Comparison of ENCODE assay signal across 8 cellular contexts in the genomic region with DNA sequence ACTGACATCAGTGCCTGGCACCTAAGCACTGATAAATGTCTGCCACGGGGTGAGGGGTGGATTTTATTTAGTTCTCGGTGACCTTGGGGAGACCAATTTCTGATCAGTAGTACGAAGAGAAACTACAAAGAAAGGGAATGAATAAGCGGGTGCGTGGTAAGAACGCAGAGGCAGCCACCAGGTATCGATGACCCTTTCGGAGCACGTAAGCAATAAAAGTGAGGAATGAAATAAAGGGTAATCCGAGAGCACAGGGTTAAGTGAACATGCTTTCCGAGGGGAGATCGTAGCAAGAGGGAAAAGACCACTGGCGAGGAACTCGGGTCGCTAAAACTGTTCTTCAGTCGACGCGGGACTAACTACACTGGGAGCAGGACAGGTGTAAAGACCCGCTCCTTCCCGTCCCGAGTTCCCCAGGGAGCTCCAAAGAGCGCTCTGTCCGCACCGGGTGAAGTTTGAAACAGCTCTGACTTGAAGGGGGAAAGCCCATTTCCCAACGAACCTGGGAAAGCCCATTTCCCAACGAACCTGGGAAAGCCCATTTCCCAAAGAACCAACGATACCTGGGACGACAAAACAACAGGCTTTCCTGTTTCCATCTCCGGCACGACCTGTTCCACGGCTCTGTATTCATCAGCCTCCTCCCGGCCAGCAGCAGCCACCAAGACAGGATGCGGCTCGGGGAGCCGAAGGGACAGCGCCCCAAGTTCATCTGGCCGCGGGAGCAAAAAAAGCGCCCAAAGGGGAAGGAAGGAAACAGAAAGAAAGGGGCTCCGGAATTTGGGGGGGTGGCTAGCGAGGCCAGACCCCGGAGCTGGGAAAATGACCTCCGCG. TPM values are rescaled to one million over a fixed set of nuclear protein-coding genes. Genes with fewer than 3 reads are reported as not detected.
DNase-seq lines count a peak whose midpoint lies in the region; ATAC-seq and TF ChIP-seq lines count a peak whose summit lies in the region.

No MANE protein-coding gene starts in this region.

- H3K36me3 ChIP-seq in BE2C: no peaks in the 10 kb centered on the region
- no peaks in the 10 kb centered on the region for H3K36me3 ChIP-seq in MM.1S (replicated peaks; ENCODE audit: insufficient read depth, low read length)
- H3K36me3 ChIP-seq in right lobe of liver: no peaks in the 10 kb centered on the region
- H3K36me3 ChIP-seq in thoracic aorta: no peaks in the 10 kb centered on the region

- TF ChIP-seq POLR2A in right lobe of liver (IDR thresholded peaks at IDR 0.05): no peak

- peaks cover 71% of the 10 kb centered on the region for H3K27me3 ChIP-seq in BE2C
- no peaks in the 10 kb centered on the region for H3K27me3 ChIP-seq in MM.1S (replicated peaks; ENCODE audit: insufficient read depth, low read length)
- H3K27me3 ChIP-seq in right lobe of liver: no peaks in the 10 kb centered on the region
- H3K27me3 ChIP-seq in thoracic aorta (replicated peaks; ENCODE audit: insufficient read depth): no peaks in the 10 kb centered on the region

- no peaks in the 10 kb centered on the region for H3K9me3 ChIP-seq in BE2C
- H3K9me3 ChIP-seq in MM.1S (replicated peaks; ENCODE audit: insufficient read depth, low read length): no peaks in the 10 kb centered on the region
- no peaks in the 10 kb centered on the region for H3K9me3 ChIP-seq in right lobe of liver
- no peaks in the 10 kb centered on the region for H3K9me3 ChIP-seq in thoracic aorta

- DNase-seq in BE2C (no peak), MM.1S (peak; percentile 37), caudate nucleus (lab: John Stamatoyannopoulos, UW) (peak in 20 of 61 donors; percentile 3 to 52 (median 22)), right lobe of liver (peak in 1 of 3 donors; percentile 24), thoracic aorta (ENCODE audit: low spot score) (no peak)
- no peak for DNase-seq in stimulated activated CD8-positive, alpha-beta memory T cell treated with anti-CD3 and anti-CD28 coated beads, Interleukin-4, amount 100 ng/mL, for 48 hours

- no peaks in the 10 kb centered on the region for H3K4me1 ChIP-seq in BE2C
- H3K4me1 ChIP-seq in MM.1S (ENCODE audit: low read length): no peaks in the 10 kb centered on the region
- H3K4me1 ChIP-seq in right lobe of liver: peaks cover 0 to 8% (median 0%) of the 10 kb centered on the region in 4 donors
- H3K4me1 ChIP-seq in thoracic aorta (ENCODE audit: control insufficient read depth in 1 of 2, low read depth in 2 of 2): peaks cover 3 to 12% of the 10 kb centered on the region in 2 donors

- H2AFZ ChIP-seq in MM.1S (ENCODE audit: low read length): peak overlapping the region; percentile 92

- peaks cover 14% of the 10 kb centered on the region; the same call in 1 of the 2 replicates for H3K79me2 ChIP-seq in MM.1S (ENCODE audit: low read length)

- TF ChIP-seq CTCF in BE2C (IDR thresholded peaks at IDR 0.05; ENCODE audit: low read depth, low read length) (no peak), MM.1S (IDR thresholded peaks at IDR 0.05; ENCODE audit: low read length) (no peak), right lobe of liver (IDR thresholded peaks at IDR 0.05) (no peak), thoracic aorta (IDR thresholded peaks at IDR 0.05) (no peak)

- H3F3A ChIP-seq in MM.1S (ENCODE audit: insufficient read depth, low read length): no peaks in the 10 kb centered on the region

- intact Hi-C loops in right lobe of liver (cut with DNase I): no loop called here

- 5% methylated on average over 30 of the region's 44 CpGs for WGBS in right lobe of liver (ENCODE audit: insufficient coverage, low coverage, low lambda C conversion rate, missing lambda C conversion rate)

- no peaks in the 10 kb centered on the region for H3K9me2 ChIP-seq in MM.1S (replicated peaks; ENCODE audit: insufficient read depth, low read length)

- peak overlapping the region; percentile 61 for H3K4me3 ChIP-seq in BE2C (ENCODE audit: low read depth, low read length)
- peak overlapping the region; percentile 90 for H3K4me3 ChIP-seq in MM.1S (ENCODE audit: low read length)
- H3K4me3 ChIP-seq in right lobe of liver: peak overlapping the region; percentile 57 to 71 (median 66)
- peak overlapping the region; percentile 78 for H3K4me3 ChIP-seq in thoracic aorta

- peak; percentile 30 for ATAC-seq in GM18909 (IDR thresholded peaks at IDR 0.05; ENCODE audit: poor library complexity, unreplicated experiment)
- ATAC-seq in right lobe of liver: peak; percentile 24 to 58 (median 49)
- no peak for ATAC-seq in thoracic aorta (ENCODE audit: insufficient number of reproducible peaks, low FRiP score, low read depth)
- ATAC-seq in HG02884 (IDR thresholded peaks at IDR 0.05; ENCODE audit: unreplicated experiment): no peak

- H4K20me1 ChIP-seq in MM.1S (ENCODE audit: insufficient read depth, low read length): no peaks in the 10 kb centered on the region

- H3K9ac ChIP-seq in MM.1S (ENCODE audit: low read length): peak overlapping the region; percentile 86

- peak overlapping the region; percentile 74 for H3K4me2 ChIP-seq in MM.1S (ENCODE audit: low read depth, low read length)

- H3K27ac ChIP-seq in MM.1S (ENCODE audit: low read length) (no peak overlapping the region), caudate nucleus (ENCODE audit: low read depth, low read length) (peak overlapping the region; percentile 52), right lobe of liver (no peak overlapping the region), thoracic aorta (no peak overlapping the region)

RNA-seq across cellular contexts. Expression of a gene that starts 1.0 kb away (rescaled TPM):
- 0.43 TPM for polyA plus RNA-seq in BE2C (2012; ENCODE audit: insufficient read depth, insufficient read length, low read depth)
- total RNA-seq in right lobe of liver (1 to 10 TPM in 1 of 6 experiments, under 1 TPM in 5; 0.19 to 1.2 (median 0.63) TPM), thoracic aorta (10 to 100 TPM in 1 of 2 donors, 1 to 10 TPM in 1; 3.0 to 18.5 TPM)

Comparison
In these comparisons a context has a peak if more than half of its experiments do, and no peak if none do; other contexts are left out.
1. ATAC-seq: peak in GM18909 (single experiment) and right lobe of liver (4 of 4); none in thoracic aorta (single experiment) and HG02884 (single experiment).
2. Peak in every context shown above with its lines, with median percentiles within 50 percentile points of each other: H3K4me3 ChIP-seq.